8 cellular contexts compared by ENCODE assay signal in genomic region chr13:110965038-110965754, GRCh38. TPM values are rescaled to one million over a fixed set of nuclear protein-coding genes. Genes with fewer than 3 reads are reported as not detected.
A peak's percentile ranks its signal among the peaks of the same experiment; 100 is the strongest.
DNase-seq lines count a peak whose midpoint lies in the region; ATAC-seq, FAIRE-seq and TF ChIP-seq lines count a peak whose summit lies in the region.

No MANE protein-coding gene starts in this region.

- H3K9me3 ChIP-seq in breast epithelium = peaks cover 13 to 41% of the 10 kb centered on the region in 2 donors
- H3K9me3 ChIP-seq in keratinocyte (ENCODE audit: control insufficient read depth, low read depth, low read length) = peaks cover 3% of the 10 kb centered on the region
- H3K9me3 ChIP-seq in thyroid gland = no peaks in the 10 kb centered on the region

- H3K4me1 Mint-ChIP-seq in MCF 10A (ENCODE audit: insufficient read depth, unreplicated experiment) (peaks cover 11% of the 10 kb centered on the region), T-cell (peaks cover 0 to 10% (median 7%) of the 10 kb centered on the region in 3 donors), WTC11 (no peaks in the 10 kb centered on the region)

- H3K4me1 ChIP-seq in breast epithelium (no peaks in the 10 kb centered on the region), keratinocyte (ENCODE audit: control insufficient read depth, extremely low read depth, insufficient read depth, low read length) (no peaks in the 10 kb centered on the region), thyroid gland (no peaks in the 10 kb centered on the region)

- H3K27me3 Mint-ChIP-seq in MCF 10A (ENCODE audit: insufficient read depth, unreplicated experiment) (no peaks in the 10 kb centered on the region), T-cell (peaks cover 4 to 26% of the 10 kb centered on the region in 2 donors), WTC11 (ENCODE audit: low read depth) (peaks cover 26% of the 10 kb centered on the region)

- no peaks in the 10 kb centered on the region for H3K9me1 ChIP-seq in keratinocyte (ENCODE audit: control insufficient read depth, extremely low read depth, insufficient read depth, low read length)

- ATAC-seq in HG03060 (IDR thresholded peaks at IDR 0.05; ENCODE audit: low read depth, unreplicated experiment) (peak; percentile 91), T-cell (replicated peaks in 1 of 4) (peak in 3 of 4 experiments; percentile 63 to 92 (median 77)), WTC11 (no peak)

- H3K4me3 ChIP-seq in breast epithelium = no peak overlapping the region
- no peak overlapping the region for H3K4me3 ChIP-seq in keratinocyte (ENCODE audit: control insufficient read depth in 2 of 3, extremely low read depth in 1 of 3, insufficient read depth in 2 of 3, low read depth in 1 of 3, low read length in 3 of 3)
- H3K4me3 ChIP-seq in thyroid gland (replicated peaks in 1 of 3) = no peak overlapping the region

- no peak overlapping the region for H3K9ac ChIP-seq in keratinocyte (ENCODE audit: control insufficient read depth, extremely low read depth, insufficient read depth, low read length)

- no peaks in the 10 kb centered on the region for H4K20me1 ChIP-seq in keratinocyte (ENCODE audit: control insufficient read depth, extremely low read depth, insufficient read depth, low read length)

- H3K36me3 Mint-ChIP-seq in MCF 10A (ENCODE audit: insufficient read depth, unreplicated experiment) (no peaks in the 10 kb centered on the region), T-cell (peaks cover 4% of the 10 kb centered on the region), WTC11 (peaks cover 54% of the 10 kb centered on the region)

- no peak overlapping the region for H3K4me3 Mint-ChIP-seq in MCF 10A (ENCODE audit: unreplicated experiment)
- H3K4me3 Mint-ChIP-seq in T-cell = no peak overlapping the region
- H3K4me3 Mint-ChIP-seq in WTC11 = no peak overlapping the region

- dilution Hi-C loops in keratinocyte (cut with MboI; ENCODE audit: extremely low pct_ligation_motif_present, low sequenced_read_pairs) = no loop called here

- WGBS in thyroid gland, 2 donors = 75 to 78% methylated on average over 5 of the region's 5 CpGs

- peaks cover 7% of the 10 kb centered on the region for H3K9me3 Mint-ChIP-seq in MCF 10A (ENCODE audit: unreplicated experiment)
- H3K9me3 Mint-ChIP-seq in T-cell = peaks cover 22 to 32% (median 23%) of the 10 kb centered on the region in 3 donors
- H3K9me3 Mint-ChIP-seq in WTC11 = peaks cover 82% of the 10 kb centered on the region

- H3K79me2 ChIP-seq in keratinocyte (ENCODE audit: control insufficient read depth, insufficient read depth, low read length) = no peaks in the 10 kb centered on the region

- no TSS peak for BruUV-seq in MCF 10A (replicated peaks; lab: Mats Ljungman, UMichigan)

- TF ChIP-seq POLR2A in breast epithelium (IDR thresholded peaks at IDR 0.05) (no peak), thyroid gland (IDR thresholded peaks at IDR 0.05) (no peak)

- H3K27ac Mint-ChIP-seq in MCF 10A (ENCODE audit: low read depth, unreplicated experiment) (peak overlapping the region; percentile 50), T-cell (peak overlapping the region; percentile 23 to 68), WTC11 (no peak overlapping the region)

- no peak overlapping the region for H3K27ac ChIP-seq in breast epithelium
- peak overlapping the region; percentile 69 for H3K27ac ChIP-seq in keratinocyte (ENCODE audit: control insufficient read depth, insufficient read depth, low read length)
- H3K27ac ChIP-seq in thyroid gland = no peak overlapping the region

- TF ChIP-seq CTCF in MCF 10A (IDR thresholded peaks at IDR 0.05; ENCODE audit: unreplicated experiment) = no peak
- TF ChIP-seq CTCF in breast epithelium (IDR thresholded peaks at IDR 0.05) = no peak
- no peak for TF ChIP-seq CTCF in keratinocyte (optimal IDR thresholded peaks at IDR 0.05 in 1 of 3, IDR thresholded peaks at IDR 0.05 in 1 of 3, conservative IDR thresholded peaks at IDR 0.05 in 1 of 3; ENCODE audit: extremely low read depth in 1 of 3, insufficient read depth in 2 of 3, low read length in 3 of 3)
- no peak for TF ChIP-seq CTCF in WTC11 (IDR thresholded peaks at IDR 0.05)
- TF ChIP-seq CTCF in thyroid gland (IDR thresholded peaks at IDR 0.05) = no peak

- H3K36me3 ChIP-seq in breast epithelium (no peaks in the 10 kb centered on the region), keratinocyte (ENCODE audit: control insufficient read depth in 2 of 2, extremely low read depth in 1 of 2, insufficient read depth in 2 of 2, low read length in 2 of 2) (no peaks in the 10 kb centered on the region), thyroid gland (no peaks in the 10 kb centered on the region)

- H3K27me3 ChIP-seq in breast epithelium (no peaks in the 10 kb centered on the region), keratinocyte (ENCODE audit: control insufficient read depth, extremely low read depth, insufficient read depth, low read length) (no peaks in the 10 kb centered on the region), thyroid gland (no peaks in the 10 kb centered on the region)

- DNase-seq in MCF 10A (ENCODE audit: unreplicated experiment) (peak; percentile 97), breast epithelium (ENCODE audit: low spot score in 2 of 2) (no peak), T-cell (no peak), keratinocyte (ENCODE audit: low read depth, low spot score) (peak; percentile 78), WTC11 (ENCODE audit: low spot score) (no peak), thyroid gland (no peak), NCI-H187 (lab: John Stamatoyannopoulos, UW) (no peak)

- intact Hi-C loops in MCF 10A (cut with micrococcal nuclease) (loop anchor here (5.0 kb wide), 1 partner anchor 48 kb away; the partner anchor contains the start of gene ANKRD10), breast epithelium (cut with DNase I; ENCODE audit: low total_unique reads) (no loop called here), thyroid gland (cut with DNase I) (no loop called here)

- FAIRE-seq in keratinocyte (lab: Jason Lieb, UNC) = peak; percentile 57

- H2AFZ ChIP-seq in keratinocyte (ENCODE audit: control insufficient read depth, low read length) = no peak overlapping the region

- CTCF ChIA-PET in MCF 10A (lab: Yijun Ruan, JAX) (no interaction called here), T-cell (lab: Charles Lee) (no interaction called here), WTC11 (lab: Charles Lee) (no interaction called here)

- POLR2A ChIA-PET in MCF 10A (lab: Yijun Ruan, JAX) = no interaction called here
- POLR2A ChIA-PET in T-cell (lab: Charles Lee) = no interaction called here
- POLR2A ChIA-PET in WTC11 (lab: Charles Lee) = no interaction called here

- no peak overlapping the region for H3K4me2 ChIP-seq in keratinocyte (ENCODE audit: control insufficient read depth, extremely low read depth, insufficient read depth, low read depth, low read length)

TF ChIP-seq in WTC11, 78 proteins besides CTCF, POLR2A, EP300 and RAD21 (continues in another document):
- TF ChIP-seq CREB1 (CRISPR knock-in tag; IDR thresholded peaks at IDR 0.05) = no peak
- TF ChIP-seq ZNF121 (CRISPR knock-in tag; IDR thresholded peaks at IDR 0.05) = no peak
- no peak for TF ChIP-seq NFATC4 (CRISPR knock-in tag; IDR thresholded peaks at IDR 0.05)
- no peak for TF ChIP-seq JAZF1 (CRISPR knock-in tag; IDR thresholded peaks at IDR 0.05)
- TF ChIP-seq ZNF396 (CRISPR knock-in tag; IDR thresholded peaks at IDR 0.05; ENCODE audit: borderline replicate concordance) = no peak
- TF ChIP-seq PRDM15 (CRISPR knock-in tag; IDR thresholded peaks at IDR 0.05) = no peak

RNA-seq across cellular contexts. Expression of gene ANKRD10, which starts 50.3 kb away (rescaled TPM):
- total RNA-seq in MCF 10A (2022) (61.7 and 76.0 TPM in 2 replicates), breast epithelium (100 to 1,000 TPM; 133 to 206 (median 193) TPM), T-cell (100 to 1,000 TPM in 3 of 5 donors, 10 to 100 TPM in 2; 93.7 to 133 (median 104) TPM), WTC11 (2021) (176 to 219 TPM (median 191 TPM) in 3 replicates), thyroid gland (100 to 1,000 TPM; 105 to 168 (median 135) TPM)
- 27.8 to 58.1 TPM (median 34.5 TPM) in 3 replicates for polyA plus RNA-seq in keratinocyte
- polyA plus RNA-seq in keratinocyte (2011; ENCODE audit: low read depth) = 27.5 TPM
- polyA plus RNA-seq in keratinocyte (2011; cell fraction: cytosol; rRNA removed) = 9.2 and 13.7 TPM in 2 replicates
- 106 and 124 TPM in 2 replicates for polyA plus RNA-seq in keratinocyte (2011; cell fraction: nucleus; rRNA removed)
- polyA plus RNA-seq in keratinocyte (2012; ENCODE audit: low replicate concordance) = 18.2 and 28.9 TPM in 2 replicates
- 14.5 to 49.4 TPM (median 25.4 TPM) in 3 replicates for polyA minus RNA-seq in keratinocyte
- polyA minus RNA-seq in keratinocyte (2011; cell fraction: cytosol; rRNA and poly(A)+ RNA removed) = 16.7 TPM
- polyA minus RNA-seq in keratinocyte (2011; cell fraction: nucleus; rRNA and poly(A)+ RNA removed) = 63.9 and 91.4 TPM in 2 replicates

Comparison
In these comparisons a context has a peak if more than half of its experiments do, and no peak if none do; other contexts are left out.
1. DNase-seq: peak in MCF 10A (single experiment) and keratinocyte (single experiment); none in breast epithelium (0 of 2), T-cell (0 of 34), WTC11 (single experiment), thyroid gland (0 of 2) and NCI-H187 (0 of 2).